ENCODE assay signal across 17 cellular contexts in the genomic region with DNA sequence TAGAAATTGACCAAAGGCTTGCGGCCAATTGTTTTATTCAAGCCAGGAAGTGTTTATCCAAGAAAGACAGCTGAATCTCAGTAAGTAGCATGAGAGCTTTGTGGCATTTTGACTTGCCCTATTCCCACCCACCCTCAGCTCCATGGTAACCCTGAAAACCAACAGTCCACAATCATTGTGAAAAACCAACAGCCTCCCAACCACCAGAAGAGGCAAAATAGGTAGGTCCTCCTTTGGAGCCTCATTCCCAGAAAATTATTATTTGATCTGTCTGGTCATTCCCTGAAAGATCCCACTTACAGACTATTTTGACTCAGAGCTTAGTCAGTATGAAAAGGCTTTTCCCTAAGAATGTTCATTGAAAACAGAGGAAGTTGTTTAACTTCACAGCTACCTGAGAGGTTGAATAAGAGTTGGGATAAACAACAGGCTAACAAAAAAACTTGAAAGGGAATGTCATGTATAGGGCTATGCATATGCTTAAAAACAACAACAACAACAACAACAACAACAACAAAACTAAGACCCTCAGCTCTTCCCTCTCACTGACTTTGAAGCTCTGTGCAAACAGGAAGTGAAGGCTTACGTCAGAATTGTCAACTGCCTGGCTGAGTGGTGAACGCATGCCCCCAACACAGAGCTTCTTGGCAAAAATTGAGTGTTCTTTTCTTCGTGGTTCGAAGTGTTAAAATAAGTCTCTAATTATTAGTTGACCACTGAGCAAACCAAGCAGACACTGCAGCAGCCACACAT. TPM values are rescaled to one million over a fixed set of nuclear protein-coding genes. Genes with fewer than 3 reads are reported as not detected.
A peak's percentile ranks its signal among the peaks of the same experiment; 100 is the strongest.
DNase-seq lines count a peak whose midpoint lies in the region; ATAC-seq and TF ChIP-seq lines count a peak whose summit lies in the region.
"Had no signal": no experiment of that assay in that cellular context is flagged by ENCODE, and none has a peak within 500 bp of the region (broad histone marks: within the 10 kb centered on the region; RNA-seq: fewer than 3 reads in every experiment).

No MANE protein-coding gene starts in this region.

- no peak overlapping the region for H3K4me3 Mint-ChIP-seq in mesothelial cell of epicardium

- peak overlapping the region; percentile 29; the same call in 1 of the 2 replicates for H2AFZ ChIP-seq in SK-N-SH (ENCODE audit: low read depth)
- H2AFZ ChIP-seq in PC-3 (ENCODE audit: low read length), result no peak overlapping the region
- peak overlapping the region; percentile 56 for H2AFZ ChIP-seq in osteoblast (ENCODE audit: low read length)

- POLR2A ChIA-PET in SK-N-SH (lab: Yijun Ruan, JAX), result no interaction called here
- POLR2A ChIA-PET in PC-3 (lab: Charles Lee; ENCODE audit: unreplicated experiment), result no interaction called here

- 37% methylated on average over 5 of the region's 5 CpGs for WGBS in SK-N-SH (ENCODE audit: low lambda C conversion rate)

- H3K9me2 ChIP-seq in SK-N-SH (no peaks in the 10 kb centered on the region), PC-3 (replicated peaks; ENCODE audit: low read length) (no peaks in the 10 kb centered on the region)

- H3K27me3 ChIP-seq in SK-N-SH (ENCODE audit: insufficient read depth) (no peaks in the 10 kb centered on the region), PC-3 (ENCODE audit: low read length) (no peaks in the 10 kb centered on the region), osteoblast (ENCODE audit: insufficient read depth, low read length) (no peaks in the 10 kb centered on the region)
- H3K27me3 ChIP-seq: gastrocnemius medialis, pancreas had no signal

- no peak for TF ChIP-seq EP300 in SK-N-SH (IDR thresholded peaks at IDR 0.05; ENCODE audit: borderline replicate concordance in 1 of 2, low read depth in 1 of 2, low read length in 1 of 2)

- no peaks in the 10 kb centered on the region for H3K27me3 Mint-ChIP-seq in mesothelial cell of epicardium (ENCODE audit: low read depth)

- H3K36me3 Mint-ChIP-seq in mesothelial cell of epicardium, result no peaks in the 10 kb centered on the region

- no TSS peak for BruUV-seq in PC-3 (replicated peaks; lab: Mats Ljungman, UMichigan)

- H3K4me1 ChIP-seq in SK-N-SH (ENCODE audit: control insufficient read depth in 1 of 2, insufficient read depth in 2 of 2, low read depth in 1 of 2, low read length in 1 of 2) (no peaks in the 10 kb centered on the region), PC-3 (ENCODE audit: insufficient read depth, low read length) (peaks cover 40% of the 10 kb centered on the region), osteoblast (ENCODE audit: insufficient read depth, low read length) (peaks cover 32% of the 10 kb centered on the region)
- H3K4me1 ChIP-seq: gastrocnemius medialis, pancreas had no signal

- H3K36me3 ChIP-seq in SK-N-SH (replicated peaks in 1 of 2; ENCODE audit: control insufficient read depth in 1 of 2, insufficient read depth in 2 of 2, low read length in 1 of 2), result no peaks in the 10 kb centered on the region
- H3K36me3 ChIP-seq in PC-3 (ENCODE audit: low read depth, low read length), result peaks cover 22% of the 10 kb centered on the region
- no peaks in the 10 kb centered on the region for H3K36me3 ChIP-seq in osteoblast (ENCODE audit: insufficient read depth, low read length)
- H3K36me3 ChIP-seq: gastrocnemius medialis, pancreas had no signal

- no peak overlapping the region for H3K27ac Mint-ChIP-seq in mesothelial cell of epicardium

- no peaks in the 10 kb centered on the region for H3K79me2 ChIP-seq in SK-N-SH (ENCODE audit: insufficient read depth)
- no peaks in the 10 kb centered on the region for H3K79me2 ChIP-seq in PC-3 (ENCODE audit: low read length)
- H3K79me2 ChIP-seq in osteoblast (ENCODE audit: insufficient read depth, low read length), result no peaks in the 10 kb centered on the region

- peaks cover 26% of the 10 kb centered on the region for H3K9me3 Mint-ChIP-seq in mesothelial cell of epicardium

- intact Hi-C loops in PC-3 (cut with micrococcal nuclease), result loop anchor here (5.0 kb wide), 1 partner anchor 34 kb away; no protein-coding TSS in a partner anchor

- DNase-seq in SK-N-SH, result no peak
- peak; percentile 63 for DNase-seq in PC-3
- DNase-seq in epithelial cell of prostate (ENCODE audit: low read depth, low spot score), result no peak
- DNase-seq in osteoblast (ENCODE audit: insufficient read length, low spot score, missing footprints), result peak; percentile 82
- DNase-seq in GM03348 (ENCODE audit: low spot score), result no peak
- no peak for DNase-seq in mesothelial cell of epicardium (ENCODE audit: low spot score in 2 of 2, unreplicated experiment in 2 of 2)
- DNase-seq: activated CD4-positive, alpha-beta T cell treated with anti-CD3 and anti-CD28 coated beads, Interleukin-2, amount 50 U/mL, for 48 hours; anterior cingulate cortex; gastrocnemius medialis; NCI-H1417 treated with DMSO at 0.1 percent for 48 hours; NCI-H524; pancreas; T-helper 9 cell had no signal

- H4K20me1 ChIP-seq in SK-N-SH (ENCODE audit: insufficient read depth) (no peaks in the 10 kb centered on the region), PC-3 (ENCODE audit: low read length) (no peaks in the 10 kb centered on the region), osteoblast (ENCODE audit: insufficient read depth, low read length) (no peaks in the 10 kb centered on the region)

- H3F3A ChIP-seq in SK-N-SH (replicated peaks; ENCODE audit: insufficient read depth), result no peaks in the 10 kb centered on the region
- H3F3A ChIP-seq in PC-3 (ENCODE audit: low read length, unreplicated experiment), result no peaks in the 10 kb centered on the region

- ATAC-seq in SK-N-SH treated with all-trans-retinoic acid at 6 μM for 48 hours (no peak), PC-3 (no peak), HG02642 (IDR thresholded peaks at IDR 0.05; ENCODE audit: poor library complexity, unreplicated experiment) (no peak)
- ATAC-seq: gastrocnemius medialis, pancreas had no signal

- H3K27ac ChIP-seq in SK-N-SH (ENCODE audit: low read depth in 2 of 2, low read length in 1 of 2) (peak overlapping the region in 1 of 2 experiments; percentile 21; a peak in 1 of 4 replicates), PC-3 (ENCODE audit: low read length) (peak overlapping the region; percentile 79), epithelial cell of prostate (peak overlapping the region; percentile 100), osteoblast (ENCODE audit: low read depth, low read length) (peak overlapping the region; percentile 52)
- H3K27ac ChIP-seq: gastrocnemius medialis, pancreas had no signal

- TF ChIP-seq CTCF in SK-N-SH (IDR thresholded peaks at IDR 0.05) (no peak), PC-3 (conservative IDR thresholded peaks at IDR 0.05; ENCODE audit: low read depth, low read length) (no peak), osteoblast (IDR thresholded peaks at IDR 0.05; ENCODE audit: extremely low read depth, low read depth, low read length) (no peak), mesothelial cell of epicardium (IDR thresholded peaks at IDR 0.05; ENCODE audit: unreplicated experiment) (no peak)

- CTCF ChIA-PET in SK-N-SH (lab: Yijun Ruan, JAX), result interaction anchor here (1.3 to 1.5 kb wide), 2 partner anchors 30 to 156 kb away, joined by 4 read pairs; no protein-coding TSS in a partner anchor
- CTCF ChIA-PET in PC-3 (lab: Charles Lee), result no interaction called here

- no peaks in the 10 kb centered on the region for H3K4me1 Mint-ChIP-seq in mesothelial cell of epicardium

- H3K4me2 ChIP-seq in SK-N-SH (no peak overlapping the region), PC-3 (ENCODE audit: low read length) (no peak overlapping the region), osteoblast (ENCODE audit: insufficient read depth, low read length) (no peak overlapping the region)

- H3K4me3 ChIP-seq in SK-N-SH (ENCODE audit: low read depth in 2 of 2, low read length in 1 of 2) (no peak overlapping the region), PC-3 (ENCODE audit: low read length) (no peak overlapping the region), osteoblast (ENCODE audit: insufficient read depth, low read length) (no peak overlapping the region)
- H3K4me3 ChIP-seq: gastrocnemius medialis, pancreas had no signal

- H3K9ac ChIP-seq in SK-N-SH, result no peak overlapping the region
- H3K9ac ChIP-seq in PC-3 (ENCODE audit: low read length), result peak overlapping the region; percentile 14; the same call in 1 of the 2 replicates

- no peak for TF ChIP-seq RAD21 in SK-N-SH (IDR thresholded peaks at IDR 0.05; ENCODE audit: low read length)

- H3K9me3 ChIP-seq in SK-N-SH, result peaks cover 12% of the 10 kb centered on the region; the same call in 1 of the 2 replicates
- H3K9me3 ChIP-seq in PC-3 (ENCODE audit: low read length), result peaks cover 20% of the 10 kb centered on the region
- H3K9me3 ChIP-seq in osteoblast (ENCODE audit: low read depth, low read length), result no peaks in the 10 kb centered on the region
- H3K9me3 ChIP-seq: gastrocnemius medialis, pancreas had no signal

TF ChIP-seq in SK-N-SH, 30 proteins besides CTCF, POLR2A, EP300 and RAD21:
- no peak for TF ChIP-seq EZH2phosphoT487 (IDR thresholded peaks at IDR 0.05; ENCODE audit: borderline replicate concordance, low read depth)
- no peak for TF ChIP-seq SMC3 (IDR thresholded peaks at IDR 0.05; ENCODE audit: low read depth, low read length)
- no peak for TF ChIP-seq YY1 (IDR thresholded peaks at IDR 0.05; ENCODE audit: low read depth)
- TF ChIP-seq GABPA (IDR thresholded peaks at IDR 0.05; ENCODE audit: low read depth), result no peak
- no peak for TF ChIP-seq RFX5 (IDR thresholded peaks at IDR 0.05; ENCODE audit: low read length)
- no peak for TF ChIP-seq GATA2 (CRISPR knock-in tag; IDR thresholded peaks at IDR 0.05)

TF ChIP-seq in SK-N-SH treated with all-trans-retinoic acid at 6 μM for 48 hours, 23 proteins besides CTCF, POLR2A, EP300 and RAD21 (continues in another document):
- TF ChIP-seq ZNF565 (CRISPR knock-in tag; conservative IDR thresholded peaks at IDR 0.05; ENCODE audit: low read depth), result no peak

RNA-seq across cellular contexts. Expression of a gene that starts 11.2 kb away (rescaled TPM):
- polyA plus RNA-seq in SK-N-SH (2012; rRNA removed), result not detected in 2 replicates
- polyA plus RNA-seq in SK-N-SH (2012; cell fraction: cytosol; rRNA removed), result not detected in 2 replicates
- 0.04 TPM in 1 of 2 replicates, not detected in the other for polyA plus RNA-seq in SK-N-SH (2012; cell fraction: nucleus; rRNA removed)
- total RNA-seq in PC-3 (2014; rRNA removed) (0.40 and 1.3 TPM in 2 replicates), osteoblast (not detected in 2 replicates), mesothelial cell of epicardium (not detected in 3 replicates)
- total RNA-seq: A673, gastrocnemius medialis, mononuclear cell had no signal

RNA-seq across cellular contexts. Expression of a gene that starts 52.8 kb away (rescaled TPM):
- polyA plus RNA-seq in SK-N-SH (2012; rRNA removed), result 12.9 and 13.8 TPM in 2 replicates
- polyA plus RNA-seq in SK-N-SH (2012; cell fraction: cytosol; rRNA removed), result 7.8 and 8.7 TPM in 2 replicates
- 31.5 and 34.0 TPM in 2 replicates for polyA plus RNA-seq in SK-N-SH (2012; cell fraction: nucleus; rRNA removed)
- total RNA-seq in PC-3 (2014; rRNA removed) (30.2 and 32.3 TPM in 2 replicates), osteoblast (20.6 and 23.5 TPM in 2 replicates), mesothelial cell of epicardium (29.7 to 34.4 TPM (median 33.6 TPM) in 3 replicates)

Comparison
In these comparisons a context has a peak if more than half of its experiments do, and no peak if none do; other contexts are left out.
1. DNase-seq: peak in PC-3 (single experiment) and osteoblast (single experiment); none in SK-N-SH (single experiment), epithelial cell of prostate (single experiment), GM03348 (single experiment) and mesothelial cell of epicardium (0 of 2).